1 cellular context compared by ENCODE assay signal in genomic region chr2:176079851-176080539, GRCh38.
TF ChIP-seq lines count a peak whose summit lies in the region.

No MANE protein-coding gene starts in this region.

TF ChIP-seq in endothelial cell of umbilical vein, 7 proteins besides CTCF, POLR2A, EP300 and RAD21:
- TF ChIP-seq JUN (IDR thresholded peaks at IDR 0.05; ENCODE audit: borderline replicate concordance, insufficient read depth, insufficient read length, low read depth) (no peak), POLR2AphosphoS5 (IDR thresholded peaks at IDR 0.05; ENCODE audit: insufficient read depth, low read depth, low read length) (no peak), MYC (IDR thresholded peaks at IDR 0.05; ENCODE audit: low read depth, low read length) (no peak), FOS (IDR thresholded peaks at IDR 0.05; ENCODE audit: borderline replicate concordance, insufficient read depth, low read length) (no peak), EZH2 (IDR thresholded peaks at IDR 0.05; ENCODE audit: borderline replicate concordance, low read depth, low read length, severe bottlenecking) (no peak), GATA2 (IDR thresholded peaks at IDR 0.05; ENCODE audit: insufficient read depth, insufficient read length, low read depth, low read length) (no peak), MAX (IDR thresholded peaks at IDR 0.05; ENCODE audit: insufficient read depth, insufficient read length) (no peak)
